ENCODE assay signal across 12 cellular contexts in the genomic region with DNA sequence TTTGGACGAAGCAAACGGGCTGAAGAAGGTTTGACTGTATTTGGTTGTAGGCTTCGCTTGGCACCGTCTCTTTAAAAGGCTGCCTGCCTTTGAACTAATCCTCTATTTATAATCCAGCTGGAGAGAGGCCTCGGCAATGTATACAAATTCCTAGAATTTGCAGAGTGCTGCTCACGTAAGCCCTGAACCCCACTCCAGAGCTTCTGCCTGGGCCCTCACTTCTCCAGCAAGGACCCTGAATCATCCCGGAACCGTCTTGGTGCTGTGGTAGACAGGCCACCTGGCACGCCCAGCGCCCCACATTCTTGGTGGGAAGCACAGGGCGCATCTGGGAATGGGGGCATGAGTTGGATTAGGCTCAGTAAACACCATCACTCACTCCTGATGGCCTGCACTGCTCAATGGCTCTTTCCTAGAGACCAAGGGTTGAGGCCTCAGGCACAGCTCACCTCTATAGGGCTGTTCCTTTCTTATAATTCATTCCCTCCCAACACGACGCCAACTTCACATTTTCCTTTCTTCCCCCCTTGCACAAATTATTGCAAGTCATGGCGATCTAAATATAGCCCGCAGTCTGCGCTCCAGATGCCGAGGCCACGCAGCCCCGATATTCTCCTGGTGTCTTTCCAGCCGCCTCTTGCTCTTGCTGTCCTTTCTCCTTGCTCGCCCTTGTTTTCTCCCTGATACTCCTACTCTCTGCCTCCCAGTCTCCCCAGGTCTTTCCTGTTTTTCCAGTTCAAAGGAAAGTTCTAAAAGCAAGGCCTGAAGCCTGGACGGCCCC.
A peak's percentile ranks its signal among the peaks of the same experiment; 100 is the strongest.
DNase-seq lines count a peak whose midpoint lies in the region; ATAC-seq lines count a peak whose summit lies in the region.
"Had no signal": no experiment of that assay in that cellular context is flagged by ENCODE, and none has a peak within 500 bp of the region (broad histone marks: within the 10 kb centered on the region; RNA-seq: fewer than 3 reads in every experiment).

No MANE protein-coding gene starts in this region.

- H3K9me3 ChIP-seq in esophagus (ENCODE audit: control insufficient read depth in 2 of 2, insufficient read depth in 1 of 2, low read depth in 1 of 2, low read length in 1 of 2): no peaks in the 10 kb centered on the region
- H3K9me3 ChIP-seq in mesenchymal stem cell (ENCODE audit: control insufficient read depth, low read length): no peaks in the 10 kb centered on the region
- H3K9me3 ChIP-seq: adrenal gland had no signal

- peak overlapping the region; percentile 96 for H4K8ac ChIP-seq in mesenchymal stem cell (ENCODE audit: low read length)

- H2BK15ac ChIP-seq in mesenchymal stem cell (ENCODE audit: low read depth, poor library complexity, severe bottlenecking): peak overlapping the region; percentile 13

- H3K4me3 ChIP-seq in esophagus (ENCODE audit: low read depth in 1 of 2, low read length in 2 of 2) (no peak overlapping the region), mesenchymal stem cell (ENCODE audit: insufficient read depth in 1 of 2, low read depth in 1 of 2, low read length in 2 of 2) (no peak overlapping the region)
- H3K4me3 ChIP-seq: adrenal gland had no signal

- no peak overlapping the region for H3K4me3 Mint-ChIP-seq in naive thymus-derived CD8-positive, alpha-beta T cell
- H3K4me3 Mint-ChIP-seq: CD8-positive, alpha-beta T cell had no signal

- H3K4me1 ChIP-seq in esophagus (ENCODE audit: control insufficient read depth in 2 of 2, insufficient read depth in 2 of 2, low read length in 1 of 2) (peaks cover 5 to 14% of the 10 kb centered on the region in 2 donors), mesenchymal stem cell (ENCODE audit: control insufficient read depth, insufficient read depth, low read depth, low read length) (peaks cover 14% of the 10 kb centered on the region)

- H3K4me1 Mint-ChIP-seq in naive thymus-derived CD8-positive, alpha-beta T cell: peaks cover 28 to 33% (median 31%) of the 10 kb centered on the region in 4 donors

- no peak overlapping the region for H3K23ac ChIP-seq in mesenchymal stem cell (ENCODE audit: low read length in 2 of 2)

- ATAC-seq in GM21619 (IDR thresholded peaks at IDR 0.05; ENCODE audit: unreplicated experiment) (no peak), HG03135 (IDR thresholded peaks at IDR 0.05; ENCODE audit: unreplicated experiment) (no peak)
- no peak for ATAC-seq in naive thymus-derived CD8-positive, alpha-beta T cell
- ATAC-seq: CD8-positive, alpha-beta T cell had no signal

- peak overlapping the region in 1 of 2 experiments; percentile 90 for H3K14ac ChIP-seq in mesenchymal stem cell (ENCODE audit: low read length in 2 of 2)

- H3K36me3 ChIP-seq in esophagus (ENCODE audit: control insufficient read depth in 2 of 2, insufficient read depth in 2 of 2, low read length in 1 of 2) (no peaks in the 10 kb centered on the region), mesenchymal stem cell (ENCODE audit: control insufficient read depth in 1 of 2, insufficient read depth in 2 of 2, low read depth in 1 of 2, low read length in 2 of 2) (no peaks in the 10 kb centered on the region)
- H3K36me3 ChIP-seq: adrenal gland had no signal

- peak overlapping the region; percentile 94 to 97 for H3K4ac ChIP-seq in mesenchymal stem cell (ENCODE audit: low read depth in 1 of 2, low read length in 2 of 2)

- H3K18ac ChIP-seq in mesenchymal stem cell (ENCODE audit: low read depth in 1 of 2, low read length in 2 of 2): peak overlapping the region; percentile 85 to 88

- H3K27ac Mint-ChIP-seq in naive thymus-derived CD8-positive, alpha-beta T cell: peak overlapping the region in 2 of 10 donors; percentile 5 to 43
- H3K27ac Mint-ChIP-seq: CD8-positive, alpha-beta T cell had no signal

- H3K79me1 ChIP-seq in mesenchymal stem cell (replicated peaks; ENCODE audit: low read length, poor library complexity, severe bottlenecking): no peaks in the 10 kb centered on the region

- peak overlapping the region; percentile 98 for H4K91ac ChIP-seq in mesenchymal stem cell (ENCODE audit: low read length)

- no peak overlapping the region for H2AFZ ChIP-seq in mesenchymal stem cell (ENCODE audit: low read depth, low read length)

- H3K4me2 ChIP-seq in mesenchymal stem cell (ENCODE audit: low read length, poor library complexity, severe bottlenecking): no peak overlapping the region

- WGBS in esophagus, 2 donors: 56 to 63% methylated on average over 22 of the region's 22 CpGs
- 55% methylated on average over 22 of the region's 22 CpGs for WGBS in mesenchymal stem cell

- no peaks in the 10 kb centered on the region for H3K36me3 Mint-ChIP-seq in naive thymus-derived CD8-positive, alpha-beta T cell
- H3K36me3 Mint-ChIP-seq: CD8-positive, alpha-beta T cell had no signal

- DNase-seq in H4 (ENCODE audit: low spot score): peak; percentile 36
- peak; percentile 85 for DNase-seq in mesenchymal stem cell
- peak; percentile 8 for DNase-seq in stimulated activated CD8-positive, alpha-beta memory T cell treated with anti-CD3 and anti-CD28 coated beads, Interleukin-4, amount 100 ng/mL, for 48 hours
- no peak for DNase-seq in NCI-H510A (lab: John Stamatoyannopoulos, UW)
- no peak for DNase-seq in naive thymus-derived CD8-positive, alpha-beta T cell
- DNase-seq: NCI-H345, T-helper 9 cell had no signal

- POLR2A ChIA-PET in naive thymus-derived CD8-positive, alpha-beta T cell (lab: Charles Lee): no interaction called here

- H3K9ac ChIP-seq in mesenchymal stem cell (ENCODE audit: low read length): no peak overlapping the region

- H2BK5ac ChIP-seq in mesenchymal stem cell (ENCODE audit: low read depth, low read length, poor library complexity, severe bottlenecking): no peak overlapping the region

- peak overlapping the region; percentile 91 for H2BK120ac ChIP-seq in mesenchymal stem cell (ENCODE audit: low read depth, low read length)

- no peaks in the 10 kb centered on the region for H3K9me3 Mint-ChIP-seq in naive thymus-derived CD8-positive, alpha-beta T cell
- H3K9me3 Mint-ChIP-seq: CD8-positive, alpha-beta T cell had no signal

- H2BK12ac ChIP-seq in mesenchymal stem cell (ENCODE audit: low read length in 2 of 2): peak overlapping the region; percentile 96 to 99

- peak overlapping the region; percentile 60 to 82 for H3K27ac ChIP-seq in esophagus (ENCODE audit: low read depth in 2 of 2, low read length in 1 of 2)
- H3K27ac ChIP-seq in mesenchymal stem cell (ENCODE audit: low read length, poor library complexity, severe bottlenecking): no peak overlapping the region

- H3K27me3 ChIP-seq in esophagus (ENCODE audit: control insufficient read depth in 1 of 2, insufficient read depth in 2 of 2, low read length in 2 of 2) (no peaks in the 10 kb centered on the region), mesenchymal stem cell (ENCODE audit: control insufficient read depth in 1 of 2, insufficient read depth in 1 of 2, low read length in 2 of 2) (no peaks in the 10 kb centered on the region)
- H3K27me3 ChIP-seq: adrenal gland had no signal

- no peaks in the 10 kb centered on the region for H3K27me3 Mint-ChIP-seq in naive thymus-derived CD8-positive, alpha-beta T cell

- H2AK5ac ChIP-seq in mesenchymal stem cell (ENCODE audit: low read length, severe bottlenecking): no peak overlapping the region

Comparison
In these comparisons a context has a peak if more than half of its experiments do, and no peak if none do; other contexts are left out.
1. DNase-seq: peak in H4 (single experiment), mesenchymal stem cell (single experiment) and stimulated activated CD8-positive, alpha-beta memory T cell treated with anti-CD3 and anti-CD28 coated beads, Interleukin-4, amount 100 ng/mL, for 48 hours (single experiment); none in NCI-H510A (single experiment) and naive thymus-derived CD8-positive, alpha-beta T cell (0 of 10).